In the genomic region with DNA sequence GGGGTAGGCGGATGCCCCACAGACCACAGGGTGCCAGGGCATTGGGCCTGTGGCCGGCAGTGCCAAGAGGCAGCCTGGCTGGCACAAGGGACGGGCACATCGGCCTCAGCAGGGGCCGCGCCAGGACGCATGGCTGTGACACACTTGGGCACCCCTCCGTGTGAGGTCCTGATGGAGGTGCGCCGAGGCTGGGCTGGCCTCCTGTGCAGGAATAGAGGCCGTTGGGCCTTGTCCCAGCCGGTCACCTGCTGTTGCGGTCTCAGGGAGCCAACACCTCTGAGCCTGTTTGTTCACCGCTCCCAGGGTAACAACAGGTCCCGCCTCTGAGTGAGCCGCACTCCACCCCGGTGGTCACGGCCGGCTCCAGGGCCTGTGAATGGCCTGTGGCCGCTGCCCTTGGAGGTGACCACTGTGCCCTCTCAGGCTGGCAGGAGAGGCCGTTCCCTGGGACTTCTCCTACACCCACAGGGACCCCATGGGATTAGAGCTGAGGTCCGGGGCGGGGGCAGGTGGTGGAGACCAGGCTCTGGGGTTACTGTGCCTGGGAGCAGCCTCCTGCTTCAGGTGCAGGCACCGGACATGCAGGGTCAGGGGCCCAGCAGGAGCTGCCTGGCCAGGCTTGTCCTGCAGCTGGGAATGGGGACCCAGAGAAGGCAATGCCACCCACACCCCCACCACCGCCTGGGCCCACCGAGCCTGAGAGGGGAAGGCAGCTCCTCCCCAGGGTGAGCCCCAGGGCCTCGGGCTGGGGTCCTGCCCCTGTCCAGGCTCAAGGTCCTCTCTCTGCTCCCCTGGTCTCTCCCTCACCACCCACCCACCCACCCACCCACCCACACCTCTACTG, we compare ENCODE assay signal across 1 cellular context.
TF ChIP-seq lines count a peak whose summit lies in the region.

No MANE protein-coding gene starts in this region.

TF ChIP-seq in HEK293, 187 proteins besides CTCF, POLR2A, EP300 and RAD21 (continued from another document):
- TF ChIP-seq, protein P1, sequence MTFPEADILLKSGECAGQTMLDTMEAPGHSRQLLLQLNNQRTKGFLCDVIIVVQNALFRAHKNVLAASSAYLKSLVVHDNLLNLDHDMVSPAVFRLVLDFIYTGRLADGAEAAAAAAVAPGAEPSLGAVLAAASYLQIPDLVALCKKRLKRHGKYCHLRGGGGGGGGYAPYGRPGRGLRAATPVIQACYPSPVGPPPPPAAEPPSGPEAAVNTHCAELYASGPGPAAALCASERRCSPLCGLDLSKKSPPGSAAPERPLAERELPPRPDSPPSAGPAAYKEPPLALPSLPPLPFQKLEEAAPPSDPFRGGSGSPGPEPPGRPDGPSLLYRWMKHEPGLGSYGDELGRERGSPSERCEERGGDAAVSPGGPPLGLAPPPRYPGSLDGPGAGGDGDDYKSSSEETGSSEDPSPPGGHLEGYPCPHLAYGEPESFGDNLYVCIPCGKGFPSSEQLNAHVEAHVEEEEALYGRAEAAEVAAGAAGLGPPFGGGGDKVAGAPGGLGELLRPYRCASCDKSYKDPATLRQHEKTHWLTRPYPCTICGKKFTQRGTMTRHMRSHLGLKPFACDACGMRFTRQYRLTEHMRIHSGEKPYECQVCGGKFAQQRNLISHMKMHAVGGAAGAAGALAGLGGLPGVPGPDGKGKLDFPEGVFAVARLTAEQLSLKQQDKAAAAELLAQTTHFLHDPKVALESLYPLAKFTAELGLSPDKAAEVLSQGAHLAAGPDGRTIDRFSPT (tag by site-specific recombination; IDR thresholded peaks at IDR 0.05), result peak; percentile 50; the same call in 1 of the 2 replicates
- no peak for TF ChIP-seq ZBTB1 (tag by site-specific recombination; IDR thresholded peaks at IDR 0.05)
TF ChIP-seq in HEK293: peak in this region for 2.
